27 cellular contexts compared by ENCODE assay signal in the genomic region with DNA sequence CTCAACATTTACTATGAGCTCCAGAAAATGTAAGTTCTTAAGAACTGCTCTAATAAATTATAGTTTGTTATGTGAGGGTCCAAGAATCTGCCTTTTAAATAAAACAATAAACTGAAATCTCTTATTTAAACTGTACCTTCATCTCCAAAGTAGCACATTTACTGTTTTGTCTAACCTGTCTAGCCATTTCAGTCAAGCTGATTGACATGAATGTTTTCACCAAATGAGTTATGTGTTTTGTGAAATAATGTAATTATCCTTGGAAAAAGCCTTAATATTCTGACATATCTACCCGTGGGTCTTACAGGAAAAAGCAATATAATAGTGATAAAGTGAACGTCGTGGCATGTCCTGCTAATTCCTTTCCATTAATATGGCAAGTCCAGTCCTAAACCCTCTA. TPM values are rescaled to one million over a fixed set of nuclear protein-coding genes. Genes with fewer than 3 reads are reported as not detected.
"Had no signal": no experiment of that assay in that cellular context is flagged by ENCODE, and none has a peak within 500 bp of the region (broad histone marks: within the 10 kb centered on the region; RNA-seq: fewer than 3 reads in every experiment).

No MANE protein-coding gene starts in this region.

- H3K36me3 ChIP-seq: colonic mucosa, esophagus muscularis mucosa, esophagus squamous epithelium, gastrocnemius medialis, gastroesophageal sphincter, heart left ventricle, heart right ventricle had no signal

- DNase-seq: colonic mucosa; cortex of kidney; dermis blood vessel endothelial cell; dorsolateral prefrontal cortex; effector CD4-positive, alpha-beta T cell; effector CD8-positive, alpha-beta T cell; effector memory CD4-positive, alpha-beta T cell; effector memory CD8-positive, alpha-beta T cell; endodermal cell; erythroblast; esophagus squamous epithelium; foreskin fibroblast; foreskin keratinocyte; foreskin melanocyte; gastrocnemius medialis; glutamatergic neuron; head of caudate nucleus; heart left ventricle; heart right ventricle had no signal

- H3K9me3 ChIP-seq: colonic mucosa, esophagus muscularis mucosa, esophagus squamous epithelium, gastrocnemius medialis, gastroesophageal sphincter, heart left ventricle, heart right ventricle had no signal

- H3K27ac ChIP-seq: colonic mucosa, coronary artery, dorsolateral prefrontal cortex, epithelial cell of prostate, esophagus muscularis mucosa, esophagus squamous epithelium, foreskin keratinocyte, gastrocnemius medialis, gastroesophageal sphincter, heart left ventricle, heart right ventricle had no signal

- H3K27me3 ChIP-seq: colonic mucosa, esophagus muscularis mucosa, esophagus squamous epithelium, foreskin keratinocyte, gastrocnemius medialis, gastroesophageal sphincter had no signal

- H3K4me3 ChIP-seq: colonic mucosa, coronary artery, dorsolateral prefrontal cortex, esophagus muscularis mucosa, esophagus squamous epithelium, gastrocnemius medialis, gastroesophageal sphincter, heart left ventricle, heart right ventricle had no signal

- ATAC-seq: effector memory CD8-positive, alpha-beta T cell; esophagus mucosa; foreskin keratinocyte; gastrocnemius medialis; gastroesophageal sphincter; heart left ventricle; heart right ventricle had no signal

RNA-seq across cellular contexts. Expression of gene OPRM1, which starts 57.8 kb away (rescaled TPM):
- polyA plus RNA-seq: endothelial cell of umbilical vein, esophagus, fibroblast of lung, foreskin keratinocyte, heart left ventricle, heart right ventricle had no signal
